In genomic region chr10:110789604-110790428, GRCh38 we compare ENCODE assay signal across 18 cellular contexts.
A peak's percentile ranks its signal among the peaks of the same experiment; 100 is the strongest.
DNase-seq lines count a peak whose midpoint lies in the region; ATAC-seq and TF ChIP-seq lines count a peak whose summit lies in the region.
"Had no signal": no experiment of that assay in that cellular context is flagged by ENCODE, and none has a peak within 500 bp of the region (broad histone marks: within the 10 kb centered on the region; RNA-seq: fewer than 3 reads in every experiment).

No MANE protein-coding gene starts in this region.

- H3K9ac ChIP-seq in rectal smooth muscle tissue (ENCODE audit: low read length), result no peak overlapping the region
- H3K9ac ChIP-seq: BLaER1 treated with 17β-estradiol and CSF1 and Interleukin-3, amounts not matched to agents 10 nM and 100 nM had no signal

- intact Hi-C loops in uterus (cut with DNase I; ENCODE audit: low total_unique reads), result no loop called here

- H3K4me1 ChIP-seq in rectal smooth muscle tissue (ENCODE audit: control insufficient read depth, insufficient read depth, low read length), result peaks cover 39% of the 10 kb centered on the region
- peaks cover 0 to 3% of the 10 kb centered on the region in 2 donors for H3K4me1 ChIP-seq in uterus
- H3K4me1 ChIP-seq: colonic mucosa, foreskin keratinocyte had no signal

- no peaks in the 10 kb centered on the region for H3K27me3 ChIP-seq in rectal smooth muscle tissue (ENCODE audit: control insufficient read depth, insufficient read depth, low read length)
- no peaks in the 10 kb centered on the region for H3K27me3 ChIP-seq in uterus
- H3K27me3 ChIP-seq: BLaER1 treated with 17β-estradiol and CSF1 and Interleukin-3, amounts not matched to agents 10 nM and 100 nM; colonic mucosa had no signal

- H3K4me3 ChIP-seq in rectal smooth muscle tissue (ENCODE audit: low read length) (no peak overlapping the region), uterus (no peak overlapping the region)
- H3K4me3 ChIP-seq: BLaER1 treated with 17β-estradiol and CSF1 and Interleukin-3, amounts not matched to agents 10 nM and 100 nM; colonic mucosa had no signal

- no peak overlapping the region for H3K4me3 Mint-ChIP-seq in brain
- H3K4me3 Mint-ChIP-seq: neural crest cell had no signal

- H3K4me1 Mint-ChIP-seq in brain, result peaks cover 87% of the 10 kb centered on the region

- TF ChIP-seq CTCF in brain (conservative IDR thresholded peaks at IDR 0.05) (no peak), omental fat pad (IDR thresholded peaks at IDR 0.05) (no peak), uterus (IDR thresholded peaks at IDR 0.05) (no peak)

- H3K27ac Mint-ChIP-seq in brain, result peak overlapping the region in 4 of 5 experiments; percentile 44 to 79 (median 58)

- TF ChIP-seq POLR2A in uterus (IDR thresholded peaks at IDR 0.05), result no peak

- no peaks in the 10 kb centered on the region for H3K36me3 ChIP-seq in rectal smooth muscle tissue (ENCODE audit: control insufficient read depth, insufficient read depth, low read length)
- no peaks in the 10 kb centered on the region for H3K36me3 ChIP-seq in uterus
- H3K36me3 ChIP-seq: BLaER1 treated with 17β-estradiol and CSF1 and Interleukin-3, amounts not matched to agents 10 nM and 100 nM; colonic mucosa had no signal

- DNase-seq in NCI-H187 (lab: John Stamatoyannopoulos, UW) (peak; percentile 59 to 83), omental fat pad (ENCODE audit: low spot score) (no peak), uterus (no peak), HuH-7.5 (ENCODE audit: low spot score) (no peak)
- DNase-seq: activated CD4-positive, alpha-beta T cell treated with anti-CD3 and anti-CD28 coated beads for 4 hours; activated naive CD4-positive, alpha-beta T cell treated with Interleukin-2 at 50 U/mL for 16 hours; aorta; colonic mucosa; foreskin keratinocyte; HCEC 1CT; SIG-M5; T-helper 9 cell had no signal

- H3K9me3 Mint-ChIP-seq in brain, result no peaks in the 10 kb centered on the region
- H3K9me3 Mint-ChIP-seq: neural crest cell had no signal

- H3K27ac ChIP-seq in rectal smooth muscle tissue (ENCODE audit: low read depth, low read length), result peak overlapping the region; percentile 80
- H3K27ac ChIP-seq in uterus, result no peak overlapping the region
- H3K27ac ChIP-seq: BLaER1 treated with 17β-estradiol and CSF1 and Interleukin-3, amounts not matched to agents 10 nM and 100 nM; colonic mucosa; foreskin keratinocyte had no signal

- H3K36me3 Mint-ChIP-seq in brain, result no peaks in the 10 kb centered on the region

- no peaks in the 10 kb centered on the region for H3K9me3 ChIP-seq in uterus
- H3K9me3 ChIP-seq: BLaER1 treated with 17β-estradiol and CSF1 and Interleukin-3, amounts not matched to agents 10 nM and 100 nM; colonic mucosa had no signal

- ATAC-seq in GM18868 (IDR thresholded peaks at IDR 0.05; ENCODE audit: unreplicated experiment) (peak; percentile 72), omental fat pad (ENCODE audit: low FRiP score) (no peak)
- ATAC-seq: foreskin keratinocyte, sciatic nerve had no signal

- H3K27me3 Mint-ChIP-seq in brain, result no peaks in the 10 kb centered on the region

Comparison
In these comparisons a context has a peak if more than half of its experiments do, and no peak if none do; other contexts are left out.
1. DNase-seq: peak in NCI-H187 (2 of 2); none in omental fat pad (single experiment), uterus (0 of 2) and HuH-7.5 (single experiment).